Comparison of ENCODE assay signal across 16 cellular contexts in the genomic region with DNA sequence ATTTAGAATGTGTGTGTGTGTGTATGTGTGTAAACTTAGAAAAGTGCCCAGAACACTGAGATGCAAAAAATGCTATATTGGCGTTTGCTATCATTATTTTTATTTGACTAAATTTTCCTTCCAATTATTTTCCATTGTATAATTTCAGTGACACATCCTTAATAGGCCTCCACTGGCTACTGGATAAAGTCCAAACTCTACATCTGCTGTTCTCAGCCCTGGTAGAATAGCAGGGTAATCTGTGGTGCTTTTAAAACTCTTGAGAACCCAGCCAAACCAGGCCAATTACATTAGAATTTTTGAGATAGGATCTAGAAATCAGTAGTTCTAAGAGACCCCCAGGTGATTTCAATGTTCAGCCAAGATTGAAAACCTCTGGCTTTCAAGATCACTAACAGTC.
"Had no signal": no experiment of that assay in that cellular context is flagged by ENCODE, and none has a peak within 500 bp of the region (broad histone marks: within the 10 kb centered on the region; RNA-seq: fewer than 3 reads in every experiment).

No MANE protein-coding gene starts in this region.

- H3K4me1 ChIP-seq: adrenal gland, gastroesophageal sphincter, left ventricle myocardium inferior, sigmoid colon, testis, upper lobe of right lung had no signal

- H3K27me3 ChIP-seq: adrenal gland, gastroesophageal sphincter, sigmoid colon, testis, upper lobe of right lung had no signal

- H3K9me3 ChIP-seq: adrenal gland, gastroesophageal sphincter, testis, upper lobe of right lung had no signal

- DNase-seq: activated CD4-positive, alpha-beta T cell treated with anti-CD3 and anti-CD28 coated beads for 4 hours; activated CD8-positive, alpha-beta memory T cell treated with anti-CD3 and anti-CD28 coated beads for 24 hours; activated naive CD4-positive, alpha-beta T cell treated with anti-CD3 and anti-CD28 coated beads, Interleukin-2, amount 10 ng/mL, durations not matched to agents 7 days and 5 days; adrenal gland; central memory CD4-positive, alpha-beta T cell; endodermal cell; islet precursor cell; left ventricle myocardium inferior; mesenchymal stem cell; sigmoid colon; stimulated activated CD4-positive, alpha-beta T cell treated with anti-CD3 and anti-CD28 coated beads, Interleukin-4, amount 100 ng/mL, for 24 hours; T-helper 1 cell; testis; upper lobe of right lung had no signal

- H3K4me3 ChIP-seq: adrenal gland, gastroesophageal sphincter, left ventricle myocardium inferior, sigmoid colon, testis, upper lobe of right lung had no signal

- H3K36me3 ChIP-seq: adrenal gland, gastroesophageal sphincter, left ventricle myocardium inferior, sigmoid colon, upper lobe of right lung had no signal

- ATAC-seq: activated T-helper 17 cell treated with anti-CD3 and anti-CD28 coated beads, Interleukin-2, amount 50 U/mL, for 72 hours; gastroesophageal sphincter; upper lobe of right lung had no signal

- H3K27ac ChIP-seq: adrenal gland, gastroesophageal sphincter, left ventricle myocardium inferior, sigmoid colon, testis, upper lobe of right lung had no signal
